ENCODE assay signal across 1 cellular context in genomic region chr1:25007387-25008191, GRCh38.
A peak's percentile ranks its signal among the peaks of the same experiment; 100 is the strongest.
TF ChIP-seq lines count a peak whose summit lies in the region.

No MANE protein-coding gene starts in this region.

TF ChIP-seq in HepG2, 621 proteins besides CTCF, POLR2A, EP300 and RAD21 (continued from another document):
- TF ChIP-seq, protein P1, sequence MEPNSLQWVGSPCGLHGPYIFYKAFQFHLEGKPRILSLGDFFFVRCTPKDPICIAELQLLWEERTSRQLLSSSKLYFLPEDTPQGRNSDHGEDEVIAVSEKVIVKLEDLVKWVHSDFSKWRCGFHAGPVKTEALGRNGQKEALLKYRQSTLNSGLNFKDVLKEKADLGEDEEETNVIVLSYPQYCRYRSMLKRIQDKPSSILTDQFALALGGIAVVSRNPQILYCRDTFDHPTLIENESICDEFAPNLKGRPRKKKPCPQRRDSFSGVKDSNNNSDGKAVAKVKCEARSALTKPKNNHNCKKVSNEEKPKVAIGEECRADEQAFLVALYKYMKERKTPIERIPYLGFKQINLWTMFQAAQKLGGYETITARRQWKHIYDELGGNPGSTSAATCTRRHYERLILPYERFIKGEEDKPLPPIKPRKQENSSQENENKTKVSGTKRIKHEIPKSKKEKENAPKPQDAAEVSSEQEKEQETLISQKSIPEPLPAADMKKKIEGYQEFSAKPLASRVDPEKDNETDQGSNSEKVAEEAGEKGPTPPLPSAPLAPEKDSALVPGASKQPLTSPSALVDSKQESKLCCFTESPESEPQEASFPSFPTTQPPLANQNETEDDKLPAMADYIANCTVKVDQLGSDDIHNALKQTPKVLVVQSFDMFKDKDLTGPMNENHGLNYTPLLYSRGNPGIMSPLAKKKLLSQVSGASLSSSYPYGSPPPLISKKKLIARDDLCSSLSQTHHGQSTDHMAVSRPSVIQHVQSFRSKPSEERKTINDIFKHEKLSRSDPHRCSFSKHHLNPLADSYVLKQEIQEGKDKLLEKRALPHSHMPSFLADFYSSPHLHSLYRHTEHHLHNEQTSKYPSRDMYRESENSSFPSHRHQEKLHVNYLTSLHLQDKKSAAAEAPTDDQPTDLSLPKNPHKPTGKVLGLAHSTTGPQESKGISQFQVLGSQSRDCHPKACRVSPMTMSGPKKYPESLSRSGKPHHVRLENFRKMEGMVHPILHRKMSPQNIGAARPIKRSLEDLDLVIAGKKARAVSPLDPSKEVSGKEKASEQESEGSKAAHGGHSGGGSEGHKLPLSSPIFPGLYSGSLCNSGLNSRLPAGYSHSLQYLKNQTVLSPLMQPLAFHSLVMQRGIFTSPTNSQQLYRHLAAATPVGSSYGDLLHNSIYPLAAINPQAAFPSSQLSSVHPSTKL (CRISPR knock-in tag; IDR thresholded peaks at IDR 0.05): peak; percentile 38
- TF ChIP-seq HNF4A (CRISPR knock-in tag; IDR thresholded peaks at IDR 0.05): peak; percentile 23; the same call in 1 of the 2 replicates
- TF ChIP-seq ZNF292 (CRISPR knock-in tag; IDR thresholded peaks at IDR 0.05; ENCODE audit: borderline replicate concordance, low read depth): 0 out of 2 replicates have a peak, but pooled peaks have one; percentile 31
- peak; percentile 71 for TF ChIP-seq RARA (CRISPR knock-in tag; IDR thresholded peaks at IDR 0.05)
- peak; percentile 38 for TF ChIP-seq NR2F6 (IDR thresholded peaks at IDR 0.05)
- TF ChIP-seq NR2F6 (CRISPR knock-in tag; IDR thresholded peaks at IDR 0.05): peak; percentile 75
- peak; percentile 31; the same call in 1 of the 2 replicates for TF ChIP-seq RXRB (CRISPR knock-in tag; IDR thresholded peaks at IDR 0.05; ENCODE audit: borderline replicate concordance)
- peak; percentile 12; the same call in 1 of the 2 replicates for TF ChIP-seq SAP130 (CRISPR knock-in tag; IDR thresholded peaks at IDR 0.05; ENCODE audit: low read depth)
- TF ChIP-seq RXRA (CRISPR knock-in tag; IDR thresholded peaks at IDR 0.05): 0 out of 2 replicates have a peak, but pooled peaks have one; percentile 19
- TF ChIP-seq, protein P2, sequence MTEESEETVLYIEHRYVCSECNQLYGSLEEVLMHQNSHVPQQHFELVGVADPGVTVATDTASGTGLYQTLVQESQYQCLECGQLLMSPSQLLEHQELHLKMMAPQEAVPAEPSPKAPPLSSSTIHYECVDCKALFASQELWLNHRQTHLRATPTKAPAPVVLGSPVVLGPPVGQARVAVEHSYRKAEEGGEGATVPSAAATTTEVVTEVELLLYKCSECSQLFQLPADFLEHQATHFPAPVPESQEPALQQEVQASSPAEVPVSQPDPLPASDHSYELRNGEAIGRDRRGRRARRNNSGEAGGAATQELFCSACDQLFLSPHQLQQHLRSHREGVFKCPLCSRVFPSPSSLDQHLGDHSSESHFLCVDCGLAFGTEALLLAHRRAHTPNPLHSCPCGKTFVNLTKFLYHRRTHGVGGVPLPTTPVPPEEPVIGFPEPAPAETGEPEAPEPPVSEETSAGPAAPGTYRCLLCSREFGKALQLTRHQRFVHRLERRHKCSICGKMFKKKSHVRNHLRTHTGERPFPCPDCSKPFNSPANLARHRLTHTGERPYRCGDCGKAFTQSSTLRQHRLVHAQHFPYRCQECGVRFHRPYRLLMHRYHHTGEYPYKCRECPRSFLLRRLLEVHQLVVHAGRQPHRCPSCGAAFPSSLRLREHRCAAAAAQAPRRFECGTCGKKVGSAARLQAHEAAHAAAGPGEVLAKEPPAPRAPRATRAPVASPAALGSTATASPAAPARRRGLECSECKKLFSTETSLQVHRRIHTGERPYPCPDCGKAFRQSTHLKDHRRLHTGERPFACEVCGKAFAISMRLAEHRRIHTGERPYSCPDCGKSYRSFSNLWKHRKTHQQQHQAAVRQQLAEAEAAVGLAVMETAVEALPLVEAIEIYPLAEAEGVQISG (CRISPR knock-in tag; IDR thresholded peaks at IDR 0.05): peak; percentile 35; the same call in 1 of the 2 replicates
- peak; percentile 88 for TF ChIP-seq BHLHE40 (IDR thresholded peaks at IDR 0.05; ENCODE audit: low read length)
- peak; percentile 46 for TF ChIP-seq NR2C2 (CRISPR knock-in tag; IDR thresholded peaks at IDR 0.05; ENCODE audit: borderline replicate concordance)
- peak; percentile 65; the same call in 1 of the 2 replicates for TF ChIP-seq THRA (CRISPR knock-in tag; IDR thresholded peaks at IDR 0.05; ENCODE audit: borderline replicate concordance)
- peak; percentile 25 for TF ChIP-seq ZNF687 (CRISPR knock-in tag; IDR thresholded peaks at IDR 0.05)
